26 cellular contexts compared by ENCODE assay signal in genomic region chr5:108842260-108842659, GRCh38.
"Had no signal": no experiment of that assay in that cellular context is flagged by ENCODE, and none has a peak within 500 bp of the region (broad histone marks: within the 10 kb centered on the region; RNA-seq: fewer than 3 reads in every experiment).

No MANE protein-coding gene starts in this region.

- H3K4me1 ChIP-seq: colonic mucosa, esophagus muscularis mucosa, esophagus squamous epithelium, foreskin keratinocyte, gastrocnemius medialis, gastroesophageal sphincter, heart left ventricle, heart right ventricle had no signal

- H3K27me3 ChIP-seq: colonic mucosa, dorsolateral prefrontal cortex, esophagus muscularis mucosa, esophagus squamous epithelium, foreskin keratinocyte, gastrocnemius medialis, gastroesophageal sphincter, heart left ventricle, heart right ventricle, hepatocyte had no signal

- H3K27ac ChIP-seq: colonic mucosa, coronary artery, dorsolateral prefrontal cortex, epithelial cell of prostate, esophagus muscularis mucosa, esophagus squamous epithelium, foreskin keratinocyte, gastrocnemius medialis, gastroesophageal sphincter, heart left ventricle, heart right ventricle, hepatocyte had no signal

- H2AFZ ChIP-seq: hepatocyte had no signal

- ATAC-seq: effector memory CD8-positive, alpha-beta T cell; esophagus mucosa; foreskin keratinocyte; gastrocnemius medialis; gastroesophageal sphincter; heart left ventricle; heart right ventricle had no signal

- H3K4me3 ChIP-seq: colonic mucosa, coronary artery, dorsolateral prefrontal cortex, esophagus muscularis mucosa, esophagus squamous epithelium, gastrocnemius medialis, gastroesophageal sphincter, heart left ventricle, heart right ventricle, hepatocyte had no signal

- DNase-seq: colonic mucosa; cortex of kidney; dermis blood vessel endothelial cell; dorsolateral prefrontal cortex; effector CD4-positive, alpha-beta T cell; effector CD8-positive, alpha-beta T cell; effector memory CD4-positive, alpha-beta T cell; effector memory CD8-positive, alpha-beta T cell; endodermal cell; erythroblast; esophagus squamous epithelium; foreskin fibroblast; foreskin keratinocyte; foreskin melanocyte; gastrocnemius medialis; glutamatergic neuron; head of caudate nucleus; heart left ventricle; heart right ventricle had no signal

- H3K27me3 Mint-ChIP-seq: dendritic cell treated with granulocyte-macrophage colony-stimulating factor and Interleukin-4, amounts not matched to agents 40 ng/mL and 50 ng/mL, for 4 days; effector memory CD8-positive, alpha-beta T cell had no signal

- H3K36me3 ChIP-seq: colonic mucosa, gastrocnemius medialis had no signal

- H3K27ac Mint-ChIP-seq: dendritic cell treated with granulocyte-macrophage colony-stimulating factor and Interleukin-4, amounts not matched to agents 40 ng/mL and 50 ng/mL, for 4 days; effector memory CD8-positive, alpha-beta T cell; endodermal cell had no signal

- H3K9me3 ChIP-seq: colonic mucosa, esophagus muscularis mucosa, esophagus squamous epithelium, gastrocnemius medialis, gastroesophageal sphincter had no signal

- H3K79me2 ChIP-seq: hepatocyte had no signal

- H3K4me3 Mint-ChIP-seq: dendritic cell treated with granulocyte-macrophage colony-stimulating factor and Interleukin-4, amounts not matched to agents 40 ng/mL and 50 ng/mL, for 4 days; effector memory CD8-positive, alpha-beta T cell; endodermal cell had no signal

- H3K4me2 ChIP-seq: hepatocyte had no signal
